In the genomic region with DNA sequence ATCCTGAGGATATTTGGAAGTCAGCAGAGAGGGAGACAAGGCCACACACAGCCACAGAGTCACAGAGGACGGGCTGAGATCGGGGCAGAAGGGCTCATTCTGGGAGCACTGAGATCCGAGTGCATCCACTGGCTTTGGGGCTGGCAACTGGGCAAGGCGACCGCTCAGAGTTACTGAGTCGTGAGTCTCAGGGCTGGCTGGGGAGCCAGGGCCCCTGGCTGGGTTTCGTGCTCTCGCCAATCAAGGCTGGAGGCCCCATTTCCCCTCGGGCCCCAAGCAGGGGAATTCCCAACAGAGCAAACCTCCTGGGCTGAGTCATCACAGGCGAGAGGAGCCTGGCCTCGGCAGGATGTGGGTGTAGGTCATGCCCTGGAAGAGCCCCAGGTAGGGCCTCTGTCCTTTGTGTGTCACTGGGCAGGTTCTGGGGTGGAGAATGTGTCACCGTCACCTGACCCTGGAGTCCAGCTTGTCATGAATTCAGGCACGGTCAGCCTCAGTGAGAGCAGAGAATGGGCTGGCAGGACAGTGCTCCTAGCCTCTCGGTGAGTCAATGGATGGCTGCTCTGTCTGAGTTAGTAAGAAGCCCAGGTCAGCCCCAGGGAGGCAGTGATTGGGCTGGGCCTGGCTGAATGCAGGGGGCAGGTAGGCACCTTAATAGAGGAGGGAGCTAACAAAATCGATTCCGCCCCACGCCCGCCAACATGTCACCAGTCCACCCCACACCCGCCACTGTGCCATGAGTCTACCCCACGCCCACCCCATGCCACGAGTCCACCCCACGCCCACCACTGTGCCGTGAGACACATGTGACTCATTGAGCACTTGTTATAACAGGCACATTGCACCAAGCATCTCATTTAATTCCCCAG, we compare ENCODE assay signal across 8 cellular contexts. TPM values are rescaled to one million over a fixed set of nuclear protein-coding genes. Genes with fewer than 3 reads are reported as not detected.
DNase-seq lines count a peak whose midpoint lies in the region; ATAC-seq and TF ChIP-seq lines count a peak whose summit lies in the region.

No MANE protein-coding gene starts in this region.

- DNase-seq in AG20443 (ENCODE audit: low spot score) (peak; percentile 75), SKM-1 (lab: John Stamatoyannopoulos, UW; ENCODE audit: unreplicated experiment) (peak; percentile 20), iPS-NIHi11 (ENCODE audit: low spot score) (peak; percentile 71), testis (no peak)
- DNase-seq in activated naive CD8-positive, alpha-beta T cell treated with anti-CD3 and anti-CD28 coated beads for 36 hours: peak; percentile 95
- DNase-seq in stimulated activated CD4-positive, alpha-beta T cell treated with anti-CD3 and anti-CD28 coated beads, Interleukin-4, amount 100 ng/mL, for 24 hours: peak; percentile 96

- no peak overlapping the region for H3K27ac ChIP-seq in testis

- no peaks in the 10 kb centered on the region for H3K36me3 ChIP-seq in testis (ENCODE audit: low read depth, missing control alignments)

- H3K36me3 Mint-ChIP-seq in activated naive CD8-positive, alpha-beta T cell treated with anti-CD3 and anti-CD28 coated beads for 36 hours: peaks cover 48% of the 10 kb centered on the region

- ATAC-seq in GM19328 (IDR thresholded peaks at IDR 0.05; ENCODE audit: unreplicated experiment) (peak; percentile 55), HG03378 (IDR thresholded peaks at IDR 0.05; ENCODE audit: unreplicated experiment) (peak; percentile 81)

- no peak for TF ChIP-seq CTCF in testis (IDR thresholded peaks at IDR 0.05)

- no peaks in the 10 kb centered on the region for H3K27me3 ChIP-seq in testis

- H3K27ac Mint-ChIP-seq in activated naive CD8-positive, alpha-beta T cell treated with anti-CD3 and anti-CD28 coated beads for 36 hours: peak overlapping the region; percentile 100

- peaks cover 91% of the 10 kb centered on the region for H3K4me1 Mint-ChIP-seq in activated naive CD8-positive, alpha-beta T cell treated with anti-CD3 and anti-CD28 coated beads for 36 hours

- no peak overlapping the region for H3K4me3 ChIP-seq in testis

- intact Hi-C loops in testis (cut with DNase I; ENCODE audit: low total_unique reads): no loop called here

- no peaks in the 10 kb centered on the region for H3K27me3 Mint-ChIP-seq in activated naive CD8-positive, alpha-beta T cell treated with anti-CD3 and anti-CD28 coated beads for 36 hours

- H3K9me3 Mint-ChIP-seq in activated naive CD8-positive, alpha-beta T cell treated with anti-CD3 and anti-CD28 coated beads for 36 hours: peaks cover 1% of the 10 kb centered on the region

- TF ChIP-seq POLR2A in testis (IDR thresholded peaks at IDR 0.05): no peak

- WGBS in testis, 2 donors: 85 to 90% methylated on average over 11 to 23 of the region's 23 CpGs

- H3K9me3 ChIP-seq in testis: no peaks in the 10 kb centered on the region

- no peaks in the 10 kb centered on the region for H3K4me1 ChIP-seq in testis

- H3K4me3 Mint-ChIP-seq in activated naive CD8-positive, alpha-beta T cell treated with anti-CD3 and anti-CD28 coated beads for 36 hours: peak overlapping the region; percentile 70

RNA-seq across cellular contexts. Expression of a gene that starts 16.9 kb away (rescaled TPM):
- 10 to 100 TPM; 26.4 to 29.1 TPM for total RNA-seq in activated naive CD8-positive, alpha-beta T cell treated with anti-CD3 and anti-CD28 coated beads for 36 hours
- total RNA-seq in testis: 1 to 10 TPM; 3.7 to 4.3 TPM
- polyA plus RNA-seq in testis (ENCODE audit: insufficient read depth, low read depth, low replicate concordance): 3.5 TPM

RNA-seq across cellular contexts. Expression of a gene that starts 32.3 kb away (rescaled TPM):
- total RNA-seq in activated naive CD8-positive, alpha-beta T cell treated with anti-CD3 and anti-CD28 coated beads for 36 hours: not detected
- total RNA-seq in testis: 10 to 100 TPM; 12.7 to 18.0 TPM
- polyA plus RNA-seq in testis (ENCODE audit: insufficient read depth, low read depth, low replicate concordance): 48.5 TPM

RNA-seq across cellular contexts. Expression of a gene that starts 37.6 kb away (rescaled TPM):
- total RNA-seq in activated naive CD8-positive, alpha-beta T cell treated with anti-CD3 and anti-CD28 coated beads for 36 hours: not detected
- 10 to 100 TPM in 1 of 2 donors, 1 to 10 TPM in 1; 5.6 to 20.7 TPM for total RNA-seq in testis
- polyA plus RNA-seq in testis (ENCODE audit: insufficient read depth, low read depth, low replicate concordance): 31.0 TPM

Comparison
In these comparisons a context has a peak if more than half of its experiments do, and no peak if none do; other contexts are left out.
1. RNA of a gene that starts 16.9 kb away (total RNA-seq): 26.4 to 29.1 TPM in activated naive CD8-positive, alpha-beta T cell treated with anti-CD3 and anti-CD28 coated beads for 36 hours; 3.7 to 4.3 TPM in testis; every median in the first group is over 4 times any median in the second.
2. RNA of a gene that starts 32.3 kb away (total RNA-seq): 12.7 to 18.0 TPM in testis; not detected in activated naive CD8-positive, alpha-beta T cell treated with anti-CD3 and anti-CD28 coated beads for 36 hours; every median in the first group is over 10 times any median in the second.
3. RNA of a gene that starts 37.6 kb away (total RNA-seq): 5.6 to 20.7 TPM in testis; not detected in activated naive CD8-positive, alpha-beta T cell treated with anti-CD3 and anti-CD28 coated beads for 36 hours; every median in the first group is over 4 times any median in the second.